17 cellular contexts compared by ENCODE assay signal in genomic region chr7:27922907-27923306, GRCh38.
A peak's percentile ranks its signal among the peaks of the same experiment; 100 is the strongest.
DNase-seq lines count a peak whose midpoint lies in the region; ATAC-seq, FAIRE-seq and TF ChIP-seq lines count a peak whose summit lies in the region.
"Had no signal": no experiment of that assay in that cellular context is flagged by ENCODE, and none has a peak within 500 bp of the region (broad histone marks: within the 10 kb centered on the region; RNA-seq: fewer than 3 reads in every experiment).

No MANE protein-coding gene starts in this region.

- H3K27me3 ChIP-seq in GM23338 (ENCODE audit: insufficient read depth) = no peaks in the 10 kb centered on the region
- H3K27me3 ChIP-seq: stomach had no signal

- H3K4me1 Mint-ChIP-seq in GM23338 = peaks cover 21% of the 10 kb centered on the region
- H3K4me1 Mint-ChIP-seq in immature natural killer cell = peaks cover 23 to 54% of the 10 kb centered on the region in 2 donors

- H2AFZ ChIP-seq in GM23338 = no peak overlapping the region

- H3K9me3 Mint-ChIP-seq in GM23338 (no peaks in the 10 kb centered on the region), immature natural killer cell (no peaks in the 10 kb centered on the region)
- H3K9me3 Mint-ChIP-seq: activated T-helper 1 cell treated with anti-CD3 and anti-CD28 coated beads, Interleukin-12 subunit alpha, Interleukin-12 subunit beta, Interleukin-2, Interleukin-4 antibody, amounts not matched to agents 30 ng/mL and 10 ng/mL and 1 ng/mL, durations not matched to agents 14 hours and 24 hours and 36 hours; CD4-positive, alpha-beta memory T cell; effector memory CD8-positive, alpha-beta T cell; WTC11 had no signal

- FAIRE-seq in GM18507 (lab: Jason Lieb, UNC) = peak; percentile 76

- DNase-seq in GM18507 (ENCODE audit: extremely low spot score, insufficient read length, low read depth) (no peak), GM23338 (ENCODE audit: low spot score) (no peak), NAMALWA (ENCODE audit: low spot score) (peak; percentile 91), myocyte (ENCODE audit: low read depth) (peak; percentile 88), sciatic nerve (ENCODE audit: low spot score) (no peak), COR-L47 (lab: John Stamatoyannopoulos, UW) (no peak), immature natural killer cell (no peak)
- DNase-seq: CD4-positive, alpha-beta memory T cell; effector memory CD8-positive, alpha-beta T cell; head of caudate nucleus; SIG-M5; stimulated activated CD4-positive, alpha-beta T cell treated with anti-CD3 and anti-CD28 coated beads, Interleukin-4, amount 100 ng/mL, for 1 hour; stomach had no signal

- H3K4me1 ChIP-seq in GM23338 (ENCODE audit: insufficient read depth) = peaks cover 21% of the 10 kb centered on the region; the same call in 1 of the 2 replicates

- H3K36me3 Mint-ChIP-seq in GM23338 (ENCODE audit: low read depth) = no peaks in the 10 kb centered on the region
- H3K36me3 Mint-ChIP-seq in immature natural killer cell = no peaks in the 10 kb centered on the region
- H3K36me3 Mint-ChIP-seq: CD4-positive, alpha-beta memory T cell; WTC11 had no signal

- no peaks in the 10 kb centered on the region for H3K36me3 ChIP-seq in GM23338 (ENCODE audit: insufficient read depth)
- H3K36me3 ChIP-seq: stomach had no signal

- H3F3A ChIP-seq in GM23338 (replicated peaks; ENCODE audit: low read depth) = no peaks in the 10 kb centered on the region

- peak overlapping the region; percentile 24 for H3K27ac ChIP-seq in GM23338 (ENCODE audit: low read depth)
- H3K27ac ChIP-seq: stomach had no signal

- H3K9me2 ChIP-seq in GM23338 (ENCODE audit: insufficient read depth) = no peaks in the 10 kb centered on the region; the same call in 1 of the 2 replicates

- ATAC-seq in GM23338 (no peak), sciatic nerve (no peak), GM19467 (IDR thresholded peaks at IDR 0.05; ENCODE audit: unreplicated experiment) (no peak)
- ATAC-seq: effector memory CD8-positive, alpha-beta T cell; WTC11 had no signal

- TF ChIP-seq CTCF in GM23338 (conservative IDR thresholded peaks at IDR 0.05; ENCODE audit: low read depth in 2 of 2) = no peak

- H3K27ac Mint-ChIP-seq in GM23338 = no peak overlapping the region
- H3K27ac Mint-ChIP-seq in immature natural killer cell = no peak overlapping the region
- H3K27ac Mint-ChIP-seq: activated T-helper 1 cell treated with anti-CD3 and anti-CD28 coated beads, Interleukin-12 subunit alpha, Interleukin-12 subunit beta, Interleukin-2, Interleukin-4 antibody, amounts not matched to agents 30 ng/mL and 10 ng/mL and 1 ng/mL, durations not matched to agents 14 hours and 24 hours and 36 hours; CD4-positive, alpha-beta memory T cell; effector memory CD8-positive, alpha-beta T cell had no signal

- H3K4me2 ChIP-seq in GM23338 = no peak overlapping the region

- no peak overlapping the region for H3K4me3 Mint-ChIP-seq in GM23338
- no peak overlapping the region for H3K4me3 Mint-ChIP-seq in immature natural killer cell
- H3K4me3 Mint-ChIP-seq: activated T-helper 1 cell treated with anti-CD3 and anti-CD28 coated beads, Interleukin-12 subunit alpha, Interleukin-12 subunit beta, Interleukin-2, Interleukin-4 antibody, amounts not matched to agents 30 ng/mL and 10 ng/mL and 1 ng/mL, durations not matched to agents 14 hours and 24 hours and 36 hours; CD4-positive, alpha-beta memory T cell; effector memory CD8-positive, alpha-beta T cell; WTC11 had no signal

- H3K4me3 ChIP-seq in GM23338 = no peak overlapping the region
- H3K4me3 ChIP-seq: lung, stomach had no signal

- H4K20me1 ChIP-seq in GM23338 (replicated peaks; ENCODE audit: insufficient read depth) = no peaks in the 10 kb centered on the region

- H3K79me2 ChIP-seq in GM23338 (replicated peaks; ENCODE audit: insufficient read depth) = no peaks in the 10 kb centered on the region; the same call in 1 of the 2 replicates

- intact Hi-C loops in sciatic nerve (cut with DNase I) = no loop called here

- H3K27me3 Mint-ChIP-seq in GM23338 (ENCODE audit: insufficient read depth, low read depth, poor library complexity) (no peaks in the 10 kb centered on the region), immature natural killer cell (ENCODE audit: low read depth in 3 of 3) (peaks cover 0 to 8% (median 0%) of the 10 kb centered on the region in 3 donors)
- H3K27me3 Mint-ChIP-seq: CD4-positive, alpha-beta memory T cell; effector memory CD8-positive, alpha-beta T cell had no signal

TF ChIP-seq in GM23338, 12 proteins besides CTCF, POLR2A, EP300 and RAD21 (continues in another document):
- TF ChIP-seq ZNF462 (CRISPR knock-in tag; IDR thresholded peaks at IDR 0.05) (no peak), STAT1 (IDR thresholded peaks at IDR 0.05; ENCODE audit: unreplicated experiment) (no peak), EZH2 (IDR thresholded peaks at IDR 0.05; ENCODE audit: low read depth, unreplicated experiment) (no peak), EZH2phosphoT487 (IDR thresholded peaks at IDR 0.05; ENCODE audit: unreplicated experiment) (no peak), CREB1 (CRISPR knock-in tag; IDR thresholded peaks at IDR 0.05; ENCODE audit: low read depth) (no peak), ZNF114 (CRISPR knock-in tag; IDR thresholded peaks at IDR 0.05) (no peak)

Comparison
In these comparisons a context has a peak if more than half of its experiments do, and no peak if none do; other contexts are left out.
1. DNase-seq: peak in NAMALWA (single experiment) and myocyte (single experiment); none in GM18507 (single experiment), GM23338 (single experiment), sciatic nerve (single experiment), COR-L47 (single experiment) and immature natural killer cell (0 of 3).